Comparison of ENCODE assay signal across 10 cellular contexts in genomic region chr1:157136133-157136532, GRCh38. TPM values are rescaled to one million over a fixed set of nuclear protein-coding genes. Genes with fewer than 3 reads are reported as not detected.
DNase-seq lines count a peak whose midpoint lies in the region; ATAC-seq and TF ChIP-seq lines count a peak whose summit lies in the region.
"Had no signal": no experiment of that assay in that cellular context is flagged by ENCODE, and none has a peak within 500 bp of the region (broad histone marks: within the 10 kb centered on the region; RNA-seq: fewer than 3 reads in every experiment).

No MANE protein-coding gene starts in this region.

- TF ChIP-seq CTCF in SK-N-SH (IDR thresholded peaks at IDR 0.05) (0 out of 2 replicates have a peak, but pooled peaks have one; percentile 9), RWPE1 (conservative IDR thresholded peaks at IDR 0.05; ENCODE audit: low read depth) (no peak), esophagus squamous epithelium (IDR thresholded peaks at IDR 0.05) (peak in 1 of 6 experiments; percentile 34), smooth muscle cell (IDR thresholded peaks at IDR 0.05; ENCODE audit: borderline replicate concordance, insufficient read depth, poor library complexity, severe bottlenecking) (peak; percentile 6), GM20000 (IDR thresholded peaks at IDR 0.05; ENCODE audit: extremely low read depth, missing control alignments) (no peak)

- POLR2A ChIA-PET in SK-N-SH (lab: Yijun Ruan, JAX) (no interaction called here), RWPE1 (lab: Yijun Ruan, JAX; ENCODE audit: low non-redundant PET) (no interaction called here)

- TF ChIP-seq RAD21 in SK-N-SH (IDR thresholded peaks at IDR 0.05; ENCODE audit: low read length) = no peak

- H3K27ac ChIP-seq in SK-N-SH (ENCODE audit: low read depth in 2 of 2, low read length in 1 of 2) (no peak overlapping the region), RWPE1 (no peak overlapping the region), esophagus squamous epithelium (peak overlapping the region; percentile 37 to 99 (median 98)), smooth muscle cell (ENCODE audit: low read depth) (peak overlapping the region; percentile 99)

- H3K9me2 ChIP-seq in SK-N-SH = no peaks in the 10 kb centered on the region

- H3K79me2 ChIP-seq in SK-N-SH (ENCODE audit: insufficient read depth) = peaks cover 56% of the 10 kb centered on the region
- peaks cover 45% of the 10 kb centered on the region for H3K79me2 ChIP-seq in smooth muscle cell (ENCODE audit: low read depth)

- H3K9me3 ChIP-seq in SK-N-SH = no peaks in the 10 kb centered on the region
- H3K9me3 ChIP-seq in esophagus squamous epithelium = no peaks in the 10 kb centered on the region
- no peaks in the 10 kb centered on the region for H3K9me3 ChIP-seq in smooth muscle cell (replicated peaks; ENCODE audit: low read depth)

- H2AFZ ChIP-seq in SK-N-SH (ENCODE audit: low read depth) = no peak overlapping the region
- no peak overlapping the region for H2AFZ ChIP-seq in smooth muscle cell (ENCODE audit: low read depth)

- H3K4me1 ChIP-seq in SK-N-SH (ENCODE audit: control insufficient read depth in 1 of 2, insufficient read depth in 2 of 2, low read depth in 1 of 2, low read length in 1 of 2) (peaks cover 13 to 30% of the 10 kb centered on the region in 2 experiments; a peak in 3 of 4 replicates), esophagus squamous epithelium (peaks cover 16 to 68% (median 23%) of the 10 kb centered on the region in 3 donors), smooth muscle cell (ENCODE audit: low read depth) (peaks cover 21% of the 10 kb centered on the region)

- peak overlapping the region; percentile 86; the same call in 1 of the 2 replicates for H3K9ac ChIP-seq in SK-N-SH
- H3K9ac ChIP-seq in smooth muscle cell (ENCODE audit: low read depth) = peak overlapping the region; percentile 99

- 54% methylated on average over 4 of the region's 4 CpGs for WGBS in SK-N-SH (ENCODE audit: low lambda C conversion rate)
- WGBS in esophagus squamous epithelium, 2 donors = 34% methylated on average over 4 of the region's 4 CpGs
- 54% methylated on average over 4 of the region's 4 CpGs for WGBS in smooth muscle cell (ENCODE audit: low lambda C conversion rate)

- no peak for TF ChIP-seq EP300 in SK-N-SH (IDR thresholded peaks at IDR 0.05; ENCODE audit: borderline replicate concordance in 1 of 2, low read depth in 1 of 2, low read length in 1 of 2)

- DNase-seq in SK-N-SH (no peak), RWPE1 (ENCODE audit: low spot score) (peak; percentile 25), esophagus squamous epithelium (lab: John Stamatoyannopoulos, UW) (no peak), smooth muscle cell (lab: John Stamatoyannopoulos, UW; ENCODE audit: unreplicated experiment) (no peak), A172 (ENCODE audit: low spot score) (no peak), hypothalamus (lab: John Stamatoyannopoulos, UW) (no peak), GM20000 (ENCODE audit: low spot score) (no peak)
- DNase-seq: stimulated activated naive CD4-positive, alpha-beta T cell treated with Interleukin-2 at 50 U/mL for 16 hours had no signal

- H3K36me3 ChIP-seq in SK-N-SH (replicated peaks in 1 of 2; ENCODE audit: control insufficient read depth in 1 of 2, insufficient read depth in 2 of 2, low read length in 1 of 2) (peaks cover 45 to 48% of the 10 kb centered on the region in 2 experiments), esophagus squamous epithelium (peaks cover 7 to 51% (median 14%) of the 10 kb centered on the region in 3 donors), smooth muscle cell (ENCODE audit: low read depth) (peaks cover 19% of the 10 kb centered on the region)

- CTCF ChIA-PET in SK-N-SH (lab: Yijun Ruan, JAX) = interaction anchor here (0.9 to 15.8 kb wide), 5 partner anchors 10 to 92 kb away, joined by 3 to 194 read pairs (median 4); no protein-coding TSS in a partner anchor
- CTCF ChIA-PET in RWPE1 (lab: Yijun Ruan, JAX) = interaction anchor here (0.5 to 5.3 kb wide), 2 partner anchors 20 to 319 kb away, joined by 3 to 27 read pairs; no protein-coding TSS in a partner anchor

- H4K20me1 ChIP-seq in SK-N-SH (ENCODE audit: insufficient read depth) (peaks cover 29% of the 10 kb centered on the region), smooth muscle cell (ENCODE audit: low read depth) (peaks cover 68% of the 10 kb centered on the region)

- H3K27me3 ChIP-seq in SK-N-SH (ENCODE audit: insufficient read depth) (no peaks in the 10 kb centered on the region), esophagus squamous epithelium (no peaks in the 10 kb centered on the region), smooth muscle cell (ENCODE audit: low read depth) (no peaks in the 10 kb centered on the region)

- no peak for TF ChIP-seq POLR2A in esophagus squamous epithelium (IDR thresholded peaks at IDR 0.05)

- H3K4me2 ChIP-seq in SK-N-SH (peak overlapping the region; percentile 98), smooth muscle cell (peak overlapping the region; percentile 91)

- H3F3A ChIP-seq in SK-N-SH (replicated peaks; ENCODE audit: insufficient read depth) = peaks cover 18% of the 10 kb centered on the region
- H3F3A ChIP-seq in smooth muscle cell (ENCODE audit: low read depth) = peaks cover 53% of the 10 kb centered on the region

- intact Hi-C loops in esophagus squamous epithelium (cut with DNase I) = no loop called here

- no peak for ATAC-seq in SK-N-SH treated with all-trans-retinoic acid at 6 μM for 48 hours

- H3K4me3 ChIP-seq in SK-N-SH (ENCODE audit: low read depth in 2 of 2, low read length in 1 of 2) (no peak overlapping the region; a peak in 1 of 4 replicates), esophagus squamous epithelium (peak overlapping the region; percentile 90 to 97 (median 92)), smooth muscle cell (peak overlapping the region; percentile 100)

TF ChIP-seq in SK-N-SH, 30 proteins besides CTCF, POLR2A, EP300 and RAD21 (continues in another document):
- TF ChIP-seq NFIC (IDR thresholded peaks at IDR 0.05; ENCODE audit: borderline replicate concordance) (no peak), JUND (IDR thresholded peaks at IDR 0.05) (no peak), NRF1 (IDR thresholded peaks at IDR 0.05; ENCODE audit: low read depth, low read length) (no peak)
- TF ChIP-seq, protein P1, sequence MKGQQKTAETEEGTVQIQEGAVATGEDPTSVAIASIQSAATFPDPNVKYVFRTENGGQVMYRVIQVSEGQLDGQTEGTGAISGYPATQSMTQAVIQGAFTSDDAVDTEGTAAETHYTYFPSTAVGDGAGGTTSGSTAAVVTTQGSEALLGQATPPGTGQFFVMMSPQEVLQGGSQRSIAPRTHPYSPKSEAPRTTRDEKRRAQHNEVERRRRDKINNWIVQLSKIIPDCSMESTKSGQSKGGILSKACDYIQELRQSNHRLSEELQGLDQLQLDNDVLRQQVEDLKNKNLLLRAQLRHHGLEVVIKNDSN (IDR thresholded peaks at IDR 0.05; ENCODE audit: borderline replicate concordance, low read depth) = no peak
- TF ChIP-seq, protein P2, sequence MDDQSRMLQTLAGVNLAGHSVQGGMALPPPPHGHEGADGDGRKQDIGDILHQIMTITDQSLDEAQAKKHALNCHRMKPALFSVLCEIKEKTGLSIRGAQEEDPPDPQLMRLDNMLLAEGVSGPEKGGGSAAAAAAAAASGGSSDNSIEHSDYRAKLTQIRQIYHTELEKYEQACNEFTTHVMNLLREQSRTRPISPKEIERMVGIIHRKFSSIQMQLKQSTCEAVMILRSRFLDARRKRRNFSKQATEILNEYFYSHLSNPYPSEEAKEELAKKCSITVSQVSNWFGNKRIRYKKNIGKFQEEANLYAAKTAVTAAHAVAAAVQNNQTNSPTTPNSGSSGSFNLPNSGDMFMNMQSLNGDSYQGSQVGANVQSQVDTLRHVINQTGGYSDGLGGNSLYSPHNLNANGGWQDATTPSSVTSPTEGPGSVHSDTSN (IDR thresholded peaks at IDR 0.05) = no peak

TF ChIP-seq in SK-N-SH treated with all-trans-retinoic acid at 6 μM for 48 hours, 23 proteins besides CTCF, POLR2A, EP300 and RAD21 (continues in another document):
- no peak for TF ChIP-seq PATZ1 (CRISPR knock-in tag; IDR thresholded peaks at IDR 0.05; ENCODE audit: borderline replicate concordance)
- TF ChIP-seq ZNF565 (CRISPR knock-in tag; conservative IDR thresholded peaks at IDR 0.05; ENCODE audit: low read depth) = no peak
- TF ChIP-seq ZNF70 (CRISPR knock-in tag; IDR thresholded peaks at IDR 0.05) = no peak

RNA-seq across cellular contexts. Expression of gene ETV3, which starts 2.1 kb away (rescaled TPM):
- polyA plus RNA-seq in SK-N-SH (2012; rRNA removed) (5.4 and 8.5 TPM in 2 replicates), smooth muscle cell (11.4 and 15.4 TPM in 2 replicates)
- polyA plus RNA-seq in SK-N-SH (2012; cell fraction: cytosol; rRNA removed) = 5.2 and 5.6 TPM in 2 replicates
- polyA plus RNA-seq in SK-N-SH (2012; cell fraction: nucleus; rRNA removed) = 9.4 and 16.2 TPM in 2 replicates
- total RNA-seq in esophagus squamous epithelium (10 to 100 TPM; 25.0 to 31.4 (median 27.3) TPM), smooth muscle cell (33.2 and 46.7 TPM in 2 replicates)
- 6.7 and 7.6 TPM in 2 replicates for total RNA-seq in A172 (2014; rRNA removed; shearing (Covaris generic))

RNA-seq across cellular contexts. Expression of gene ETV3L, which starts 36.5 kb away (rescaled TPM):
- polyA plus RNA-seq in SK-N-SH (2012; rRNA removed) (not detected in 2 replicates), smooth muscle cell (0.15 TPM in 1 of 2 replicates, not detected in the other)
- polyA plus RNA-seq in SK-N-SH (2012; cell fraction: cytosol; rRNA removed) = not detected in 2 replicates
- not detected in 2 replicates for polyA plus RNA-seq in SK-N-SH (2012; cell fraction: nucleus; rRNA removed)
- total RNA-seq in esophagus squamous epithelium (not detected), smooth muscle cell (0.31 TPM in 1 of 2 replicates, not detected in the other)
- total RNA-seq in A172 (2014; rRNA removed; shearing (Covaris generic)) = not detected in 2 replicates
- total RNA-seq: NCI-H460 had no signal

Comparison
In these comparisons a context has a peak if more than half of its experiments do, and no peak if none do; other contexts are left out.
1. H3K27ac ChIP-seq: peak in esophagus squamous epithelium (4 of 4) and smooth muscle cell (single experiment); none in SK-N-SH (0 of 2) and RWPE1 (single experiment).
2. H3K4me3 ChIP-seq: peak in esophagus squamous epithelium (4 of 4) and smooth muscle cell (single experiment); none in SK-N-SH (0 of 2).
3. CTCF ChIP-seq: peak in SK-N-SH (single experiment) and smooth muscle cell (single experiment); none in RWPE1 (single experiment) and GM20000 (single experiment).